ENCODE assay signal across 16 cellular contexts in genomic region chr11:121841487-121842167, GRCh38.
A peak's percentile ranks its signal among the peaks of the same experiment; 100 is the strongest.
DNase-seq lines count a peak whose midpoint lies in the region; ATAC-seq, FAIRE-seq and TF ChIP-seq lines count a peak whose summit lies in the region.
"Had no signal": no experiment of that assay in that cellular context is flagged by ENCODE, and none has a peak within 500 bp of the region (broad histone marks: within the 10 kb centered on the region; RNA-seq: fewer than 3 reads in every experiment).

No MANE protein-coding gene starts in this region.

- peak; percentile 4 for DNase-seq in HepG2 (ENCODE audit: low spot score)
- no peak for DNase-seq in right lobe of liver
- DNase-seq in brain microvascular endothelial cell: peak; percentile 81
- peak; percentile 2 for DNase-seq in kidney epithelial cell (ENCODE audit: low read depth)
- DNase-seq in naive thymus-derived CD8-positive, alpha-beta T cell: no peak
- DNase-seq in mucosa of gallbladder (ENCODE audit: low spot score): no peak
- DNase-seq in midbrain (lab: John Stamatoyannopoulos, UW): no peak
- DNase-seq in mesenteric fat pad (ENCODE audit: low spot score): no peak
- DNase-seq: DND-41, foreskin keratinocyte, NCI-H2107, spleen had no signal

- H3K4me1 ChIP-seq in HepG2 (ENCODE audit: insufficient read depth, low read length): no peaks in the 10 kb centered on the region
- H3K4me1 ChIP-seq in right lobe of liver: no peaks in the 10 kb centered on the region
- H3K4me1 ChIP-seq: breast epithelium, foreskin keratinocyte, spleen had no signal

- in situ Hi-C loops in HepG2 (cut with HindIII; ENCODE audit: extremely low pct_ligation_motif_present, low pct_unique_long_range_greater_than_20kb): no loop called here
- in situ Hi-C loops in brain microvascular endothelial cell (cut with HindIII; ENCODE audit: low pct_ligation_motif_present, low sequenced_read_pairs): no loop called here

- no peaks in the 10 kb centered on the region for H3K27me3 ChIP-seq in HepG2 (ENCODE audit: control insufficient read depth in 1 of 2, insufficient read depth in 2 of 2, low read length in 2 of 2)
- no peaks in the 10 kb centered on the region for H3K27me3 ChIP-seq in right lobe of liver
- no peaks in the 10 kb centered on the region for H3K27me3 ChIP-seq in brain microvascular endothelial cell (replicated peaks)
- H3K27me3 ChIP-seq in kidney epithelial cell (ENCODE audit: control insufficient read depth, insufficient read depth, low read length): no peaks in the 10 kb centered on the region
- H3K27me3 ChIP-seq: breast epithelium, foreskin keratinocyte, spleen had no signal

- TF ChIP-seq RAD21 in HepG2 (CRISPR knock-in tag; IDR thresholded peaks at IDR 0.05): no peak

- no peaks in the 10 kb centered on the region for H3K9me3 ChIP-seq in HepG2 (ENCODE audit: low read length)
- H3K9me3 ChIP-seq in right lobe of liver: no peaks in the 10 kb centered on the region
- H3K9me3 ChIP-seq: breast epithelium had no signal

- POLR2A ChIA-PET in HepG2 (lab: Yijun Ruan, JAX): no interaction called here
- POLR2A ChIA-PET in naive thymus-derived CD8-positive, alpha-beta T cell (lab: Charles Lee): no interaction called here

- no peak overlapping the region for H3K4me2 ChIP-seq in HepG2 (ENCODE audit: low read depth, low read length)

- peaks cover 0 to 6% (median 0%) of the 10 kb centered on the region in 5 donors for H3K27me3 Mint-ChIP-seq in naive thymus-derived CD8-positive, alpha-beta T cell
- H3K27me3 Mint-ChIP-seq: memory B cell had no signal

- H3K4me1 Mint-ChIP-seq in naive thymus-derived CD8-positive, alpha-beta T cell: peaks cover 0 to 2% (median 0%) of the 10 kb centered on the region in 4 donors
- H3K4me1 Mint-ChIP-seq: memory B cell had no signal

- FAIRE-seq in HepG2 (lab: Jason Lieb, UNC): no peak
- FAIRE-seq: K562, RCC 7860 had no signal

- BruUV-seq in HepG2 (replicated peaks; lab: Mats Ljungman, UMichigan): no TSS peak

- ATAC-seq in HepG2 (no peak), right lobe of liver (no peak)
- no peak for ATAC-seq in naive thymus-derived CD8-positive, alpha-beta T cell
- ATAC-seq: foreskin keratinocyte, K562 had no signal

- no peak overlapping the region for H3K4me3 Mint-ChIP-seq in naive thymus-derived CD8-positive, alpha-beta T cell
- H3K4me3 Mint-ChIP-seq: memory B cell had no signal

- H3K36me3 ChIP-seq in HepG2 (replicated peaks in 1 of 2; ENCODE audit: control insufficient read depth in 1 of 2, insufficient read depth in 2 of 2, low read length in 2 of 2): no peaks in the 10 kb centered on the region
- H3K36me3 ChIP-seq in right lobe of liver: no peaks in the 10 kb centered on the region
- no peaks in the 10 kb centered on the region for H3K36me3 ChIP-seq in brain microvascular endothelial cell (replicated peaks)
- no peaks in the 10 kb centered on the region for H3K36me3 ChIP-seq in kidney epithelial cell (ENCODE audit: control insufficient read depth, insufficient read depth, low read length)
- H3K36me3 ChIP-seq: breast epithelium, spleen had no signal

- 6% methylated on average over 5 of the region's 5 CpGs for WGBS in HepG2 (ENCODE audit: low lambda C conversion rate)
- whole genome bisulfite sequencing in right lobe of liver (ENCODE audit: insufficient coverage, low coverage, low lambda C conversion rate, missing lambda C conversion rate): 78% methylated on average over 5 of the region's 5 CpGs

- TF ChIP-seq CTCF in HepG2 (CRISPR knock-in tag; IDR thresholded peaks at IDR 0.05) (no peak), right lobe of liver (IDR thresholded peaks at IDR 0.05) (no peak), brain microvascular endothelial cell (IDR thresholded peaks at IDR 0.05; ENCODE audit: low read depth, low read length, missing control alignments) (no peak), kidney epithelial cell (IDR thresholded peaks at IDR 0.05; ENCODE audit: insufficient read depth, low read length, poor library complexity, severe bottlenecking) (no peak)

- H3K9me3 Mint-ChIP-seq in naive thymus-derived CD8-positive, alpha-beta T cell: peaks cover 4 to 58% (median 14%) of the 10 kb centered on the region in 9 donors

- H3K27ac ChIP-seq in HepG2 (ENCODE audit: extremely low read length, insufficient read depth, low read length): no peak overlapping the region
- H3K27ac ChIP-seq in right lobe of liver: no peak overlapping the region
- H3K27ac ChIP-seq in brain microvascular endothelial cell: peak overlapping the region; percentile 18
- H3K27ac ChIP-seq: foreskin keratinocyte, spleen had no signal

- H4K20me1 ChIP-seq in HepG2 (ENCODE audit: insufficient read depth, low read length): no peaks in the 10 kb centered on the region

- H3K79me2 ChIP-seq in HepG2 (ENCODE audit: insufficient read depth, low read length): no peaks in the 10 kb centered on the region

- CTCF ChIA-PET in HepG2 (lab: Yijun Ruan, JAX; ENCODE audit: low intra/inter-chr PET ratio, low total read pairs): no interaction called here

- no peak overlapping the region for H2AFZ ChIP-seq in HepG2 (ENCODE audit: low read length)

- H3K36me3 Mint-ChIP-seq in naive thymus-derived CD8-positive, alpha-beta T cell: peaks cover 0 to 14% (median 0%) of the 10 kb centered on the region in 3 donors
- H3K36me3 Mint-ChIP-seq: memory B cell had no signal

- intact Hi-C loops in HepG2 (cut with micrococcal nuclease; ENCODE audit: unreplicated experiment): no loop called here
- intact Hi-C loops in right lobe of liver (cut with DNase I): no loop called here

- TF ChIP-seq POLR2A in HepG2 (IDR thresholded peaks at IDR 0.05; ENCODE audit: insufficient read depth in 1 of 2, low read depth in 2 of 2, low read length in 2 of 2) (no peak), right lobe of liver (IDR thresholded peaks at IDR 0.05) (no peak)

- H3K27ac Mint-ChIP-seq in naive thymus-derived CD8-positive, alpha-beta T cell: no peak overlapping the region
- H3K27ac Mint-ChIP-seq: memory B cell had no signal

- TF ChIP-seq EP300 in HepG2 (IDR thresholded peaks at IDR 0.05; ENCODE audit: low read depth in 2 of 2, low read length in 2 of 2) (no peak), HepG2 (CRISPR knock-in tag; IDR thresholded peaks at IDR 0.05; ENCODE audit: borderline replicate concordance) (no peak)

- no peak overlapping the region for H3K4me3 ChIP-seq in HepG2 (replicated peaks in 1 of 3; ENCODE audit: insufficient read depth in 1 of 3, low read depth in 2 of 3, low read length in 3 of 3)
- H3K4me3 ChIP-seq in right lobe of liver: no peak overlapping the region
- H3K4me3 ChIP-seq in brain microvascular endothelial cell (ENCODE audit: low read depth, low read length): no peak overlapping the region
- no peak overlapping the region for H3K4me3 ChIP-seq in kidney epithelial cell (ENCODE audit: low read depth, low read length)
- H3K4me3 ChIP-seq: breast epithelium, K562, spleen had no signal

- no peak overlapping the region for H3K9ac ChIP-seq in HepG2 (ENCODE audit: insufficient read depth, low read depth, low read length)

TF ChIP-seq in HepG2, 621 proteins besides CTCF, POLR2A, EP300 and RAD21:
- TF ChIP-seq RERE (CRISPR knock-in tag; IDR thresholded peaks at IDR 0.05; ENCODE audit: low read depth) (no peak), KDM5B (CRISPR knock-in tag; IDR thresholded peaks at IDR 0.05; ENCODE audit: borderline replicate concordance) (no peak), PCBP2 (optimal IDR thresholded peaks at IDR 0.05; ENCODE audit: low read depth, low read length, poor library complexity, severe bottlenecking) (no peak), KLF6 (CRISPR knock-in tag; IDR thresholded peaks at IDR 0.05) (no peak)

Comparison
In these comparisons a context has a peak if more than half of its experiments do, and no peak if none do; other contexts are left out.
1. DNase-seq: peak in HepG2 (single experiment), brain microvascular endothelial cell (single experiment) and kidney epithelial cell (single experiment); none in right lobe of liver (0 of 3), naive thymus-derived CD8-positive, alpha-beta T cell (0 of 10), mucosa of gallbladder (single experiment), midbrain (single experiment) and mesenteric fat pad (single experiment).